6 cellular contexts compared by ENCODE assay signal in the genomic region with DNA sequence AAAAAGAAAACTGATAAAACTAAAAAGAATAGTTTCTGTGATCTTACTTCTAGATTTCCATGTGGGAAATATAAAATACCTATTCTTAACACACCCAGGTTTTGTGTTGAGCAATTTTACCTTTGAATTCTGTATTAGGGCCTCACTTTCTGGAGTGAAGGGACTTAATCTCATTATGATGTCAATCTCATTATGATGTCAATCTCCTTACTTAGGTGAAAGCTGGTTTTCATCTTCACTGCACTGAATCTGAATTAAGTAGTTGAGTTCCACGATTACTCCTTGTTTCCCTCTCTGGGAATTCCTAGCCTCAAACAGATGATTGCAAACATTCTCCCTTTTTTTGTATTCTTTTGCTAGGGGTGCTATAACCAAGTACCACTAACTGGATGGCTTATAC.
"Had no signal": no experiment of that assay in that cellular context is flagged by ENCODE, and none has a peak within 500 bp of the region (broad histone marks: within the 10 kb centered on the region; RNA-seq: fewer than 3 reads in every experiment).

No MANE protein-coding gene starts in this region.

- H3K4me1 Mint-ChIP-seq: GM23338, H9 had no signal

- H3K4me3 Mint-ChIP-seq: GM23338, H9 had no signal

- H3K9me3 Mint-ChIP-seq: GM23338 had no signal

- DNase-seq: H9, HCEC 1CT, IMR-90, KG1 had no signal

- H3K27ac Mint-ChIP-seq: GM23338, H9 had no signal

- ATAC-seq: GM23338, K562 had no signal
